ENCODE assay signal across 32 cellular contexts in genomic region chr17:65572186-65572580, GRCh38.
"Had no signal": no experiment of that assay in that cellular context is flagged by ENCODE, and none has a peak within 500 bp of the region (broad histone marks: within the 10 kb centered on the region; RNA-seq: fewer than 3 reads in every experiment).

No MANE protein-coding gene starts in this region.

- FAIRE-seq: pancreas, TTC549 had no signal

- H3K36me3 ChIP-seq: adrenal gland, ascending aorta, brain microvascular endothelial cell, gastroesophageal sphincter, heart left ventricle, left ventricle myocardium inferior, pancreas, stomach, thyroid gland, upper lobe of left lung, vagina had no signal

- DNase-seq: activated CD4-positive, alpha-beta T cell treated with anti-CD3 and anti-CD28 coated beads for 48 hours; activated CD4-positive, alpha-beta T cell treated with anti-CD3 and anti-CD28 coated beads, Interleukin-2, amount 50 U/mL, for 48 hours; activated CD8-positive, alpha-beta memory T cell treated with anti-CD3 and anti-CD28 coated beads for 24 hours; activated effector memory CD4-positive, alpha-beta T cell treated with anti-CD3 and anti-CD28 coated beads, Interleukin-2, amount 50 U/mL, for 16 hours; activated naive CD4-positive, alpha-beta T cell treated with anti-CD3 and anti-CD28 coated beads for 36 hours; activated naive CD8-positive, alpha-beta T cell treated with anti-CD3 and anti-CD28 coated beads for 36 hours; adrenal gland; brain microvascular endothelial cell; dorsolateral prefrontal cortex; effector memory CD4-positive, alpha-beta T cell; erythroblast; heart left ventricle; hypothalamus; islet precursor cell; left ventricle myocardium inferior; nucleus accumbens; pancreas; psoas muscle; stimulated activated CD4-positive, alpha-beta T cell treated with anti-CD3 and anti-CD28 coated beads, Interleukin-15, amount 100 ng/mL, for 24 hours; stimulated activated CD4-positive, alpha-beta T cell treated with anti-CD3 and anti-CD28 coated beads, Interleukin-2, amount 100 ng/mL, for 24 hours; stimulated activated naive B cell treated with anti-CD40 and anti-IgM and Interleukin-4, amounts not matched to agents 10 μg/mL and 1 μg/mL and 100 μg/mL, for 72 hours; stomach; thyroid gland; upper lobe of left lung had no signal

- H3K27me3 ChIP-seq: adrenal gland, ascending aorta, brain microvascular endothelial cell, dorsolateral prefrontal cortex, gastroesophageal sphincter, heart left ventricle, pancreas, stomach, thyroid gland, upper lobe of left lung, vagina had no signal

- ATAC-seq: activated CD4-positive, CD25-positive, alpha-beta regulatory T cell treated with anti-CD3 and anti-CD28 coated beads, Interleukin-2, amount 50 U/mL, for 24 hours; gastroesophageal sphincter; heart left ventricle; pancreas; psoas muscle; stimulated activated naive B cell treated with anti-CD40 and anti-IgM and Interleukin-4, amounts not matched to agents 10 μg/mL and 1 μg/mL and 100 μg/mL, for 72 hours had no signal

- H3K9me3 ChIP-seq: adrenal gland, ascending aorta, gastroesophageal sphincter, heart left ventricle, left ventricle myocardium inferior, pancreas, psoas muscle, stomach, thyroid gland, upper lobe of left lung, vagina had no signal

- H3K4me3 ChIP-seq: adrenal gland, ascending aorta, coronary artery, dorsolateral prefrontal cortex, gastroesophageal sphincter, heart left ventricle, left ventricle myocardium inferior, lung, pancreas, psoas muscle, stomach, thyroid gland, upper lobe of left lung, vagina had no signal

- H3K27ac ChIP-seq: adrenal gland, ascending aorta, brain microvascular endothelial cell, coronary artery, dorsolateral prefrontal cortex, gastroesophageal sphincter, heart left ventricle, left ventricle myocardium inferior, pancreas, psoas muscle, stomach, thyroid gland, upper lobe of left lung, vagina, VCaP had no signal

- H3K4me1 ChIP-seq: adrenal gland, ascending aorta, gastroesophageal sphincter, heart left ventricle, left ventricle myocardium inferior, pancreas, psoas muscle, stomach, thyroid gland, upper lobe of left lung, vagina had no signal
